Comparison of ENCODE assay signal across 1 cellular context in the genomic region with DNA sequence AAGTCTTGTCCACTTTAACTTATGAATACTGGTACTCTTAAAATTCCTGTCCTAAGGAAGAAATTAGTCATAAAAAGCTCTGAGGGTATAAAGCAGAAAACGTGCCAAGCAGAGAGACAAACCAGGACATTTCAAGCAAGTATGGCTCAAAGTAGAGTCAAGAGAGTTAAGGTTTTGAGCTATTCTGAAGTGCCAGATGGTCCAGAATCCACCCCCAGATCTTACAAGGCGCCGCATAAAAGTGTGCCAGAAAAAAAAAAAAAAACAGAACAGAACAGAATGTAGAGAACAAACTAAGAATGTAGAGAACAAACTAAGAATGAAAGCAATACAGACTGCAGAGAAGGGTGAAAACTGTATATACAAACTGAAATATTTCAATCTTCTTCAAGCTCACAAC.
TF ChIP-seq lines count a peak whose summit lies in the region.

No MANE protein-coding gene starts in this region.

TF ChIP-seq in GM12878, 131 proteins besides CTCF, POLR2A, EP300 and RAD21 (continued from another document):
- TF ChIP-seq, protein P1, sequence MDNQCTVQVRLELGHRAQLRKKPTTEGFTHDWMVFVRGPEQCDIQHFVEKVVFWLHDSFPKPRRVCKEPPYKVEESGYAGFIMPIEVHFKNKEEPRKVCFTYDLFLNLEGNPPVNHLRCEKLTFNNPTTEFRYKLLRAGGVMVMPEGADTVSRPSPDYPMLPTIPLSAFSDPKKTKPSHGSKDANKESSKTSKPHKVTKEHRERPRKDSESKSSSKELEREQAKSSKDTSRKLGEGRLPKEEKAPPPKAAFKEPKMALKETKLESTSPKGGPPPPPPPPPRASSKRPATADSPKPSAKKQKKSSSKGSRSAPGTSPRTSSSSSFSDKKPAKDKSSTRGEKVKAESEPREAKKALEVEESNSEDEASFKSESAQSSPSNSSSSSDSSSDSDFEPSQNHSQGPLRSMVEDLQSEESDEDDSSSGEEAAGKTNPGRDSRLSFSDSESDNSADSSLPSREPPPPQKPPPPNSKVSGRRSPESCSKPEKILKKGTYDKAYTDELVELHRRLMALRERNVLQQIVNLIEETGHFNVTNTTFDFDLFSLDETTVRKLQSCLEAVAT (IDR thresholded peaks at IDR 0.05): peak; percentile 50
- TF ChIP-seq FOXK2 (IDR thresholded peaks at IDR 0.05) (no peak), SMAD1 (IDR thresholded peaks at IDR 0.05; ENCODE audit: low read depth, partially characterized antibody) (peak; percentile 35), CHD1 (IDR thresholded peaks at IDR 0.05; ENCODE audit: low read depth, low read length) (no peak), SUPT20H (IDR thresholded peaks at IDR 0.05; ENCODE audit: borderline replicate concordance, control insufficient read depth, low read depth, low read length) (no peak), MXI1 (IDR thresholded peaks at IDR 0.05; ENCODE audit: low read depth, low read length) (no peak), ZNF687 (IDR thresholded peaks at IDR 0.05) (no peak), SMARCA5 (IDR thresholded peaks at IDR 0.05) (no peak), IRF4 (IDR thresholded peaks at IDR 0.05; ENCODE audit: low read depth, low read length) (no peak), NBN (IDR thresholded peaks at IDR 0.05) (peak; percentile 88)
- TF ChIP-seq, protein P2, sequence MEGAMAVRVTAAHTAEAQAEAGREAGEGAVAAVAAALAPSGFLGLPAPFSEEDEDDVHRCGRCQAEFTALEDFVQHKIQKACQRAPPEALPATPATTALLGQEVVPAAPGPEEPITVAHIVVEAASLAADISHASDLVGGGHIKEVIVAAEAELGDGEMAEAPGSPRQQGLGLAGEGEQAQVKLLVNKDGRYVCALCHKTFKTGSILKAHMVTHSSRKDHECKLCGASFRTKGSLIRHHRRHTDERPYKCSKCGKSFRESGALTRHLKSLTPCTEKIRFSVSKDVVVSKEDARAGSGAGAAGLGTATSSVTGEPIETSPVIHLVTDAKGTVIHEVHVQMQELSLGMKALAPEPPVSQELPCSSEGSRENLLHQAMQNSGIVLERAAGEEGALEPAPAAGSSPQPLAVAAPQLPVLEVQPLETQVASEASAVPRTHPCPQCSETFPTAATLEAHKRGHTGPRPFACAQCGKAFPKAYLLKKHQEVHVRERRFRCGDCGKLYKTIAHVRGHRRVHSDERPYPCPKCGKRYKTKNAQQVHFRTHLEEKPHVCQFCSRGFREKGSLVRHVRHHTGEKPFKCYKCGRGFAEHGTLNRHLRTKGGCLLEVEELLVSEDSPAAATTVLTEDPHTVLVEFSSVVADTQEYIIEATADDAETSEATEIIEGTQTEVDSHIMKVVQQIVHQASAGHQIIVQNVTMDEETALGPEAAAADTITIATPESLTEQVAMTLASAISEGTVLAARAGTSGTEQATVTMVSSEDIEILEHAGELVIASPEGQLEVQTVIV (IDR thresholded peaks at IDR 0.05; ENCODE audit: borderline replicate concordance, partially characterized antibody): no peak
